Comparison of ENCODE assay signal across 1 cellular context in genomic region chr12:112945515-112945914, GRCh38.
TF ChIP-seq lines count a peak whose summit lies in the region.

No MANE protein-coding gene starts in this region.

TF ChIP-seq in A549, 52 proteins besides CTCF, POLR2A, EP300 and RAD21:
- TF ChIP-seq KDM1A (IDR thresholded peaks at IDR 0.05; ENCODE audit: low read depth) (peak; percentile 34; the same call in 1 of the 2 replicates), MAFK (IDR thresholded peaks at IDR 0.05; ENCODE audit: partially characterized antibody) (no peak)
